ENCODE assay signal across 23 cellular contexts in genomic region chr18:23939896-23940295, GRCh38.
"Had no signal": no experiment of that assay in that cellular context is flagged by ENCODE, and none has a peak within 500 bp of the region (broad histone marks: within the 10 kb centered on the region; RNA-seq: fewer than 3 reads in every experiment).

No MANE protein-coding gene starts in this region.

- H3K27me3 Mint-ChIP-seq: activated naive CD8-positive, alpha-beta T cell; activated naive CD8-positive, alpha-beta T cell treated with anti-CD3 and anti-CD28 coated beads, Interleukin-2, amount 50 U/mL, for 24 hours had no signal

- ATAC-seq: activated CD8-positive, alpha-beta memory T cell treated with anti-CD3 and anti-CD28 coated beads, Interleukin-2, amount 10 ng/mL, durations not matched to agents 7 days and 5 days; activated naive CD8-positive, alpha-beta T cell treated with anti-CD3 and anti-CD28 coated beads, Interleukin-2, amount 50 U/mL, for 24 hours; Panc1 had no signal

- H3K27ac Mint-ChIP-seq: activated CD8-positive, alpha-beta memory T cell treated with anti-CD3 and anti-CD28 coated beads, Interleukin-2, amount 10 ng/mL, durations not matched to agents 7 days and 5 days; activated naive CD8-positive, alpha-beta T cell; activated naive CD8-positive, alpha-beta T cell treated with anti-CD3 and anti-CD28 coated beads, Interleukin-2, amount 50 U/mL, for 24 hours had no signal

- H3K27ac ChIP-seq: KMS-11 had no signal

- H3K9me3 Mint-ChIP-seq: activated CD4-positive, alpha-beta T cell treated with anti-CD3 and anti-CD28 coated beads, Interleukin-2, amount 10 ng/mL, durations not matched to agents 7 days and 5 days; activated naive CD4-positive, alpha-beta T cell treated with anti-CD3 and anti-CD28 coated beads, Interleukin-2, amount 10 ng/mL, durations not matched to agents 7 days and 5 days; activated naive CD8-positive, alpha-beta T cell treated with anti-CD3 and anti-CD28 coated beads, Interleukin-2, amount 50 U/mL, for 24 hours; brain had no signal

- H3K4me3 Mint-ChIP-seq: activated CD4-positive, alpha-beta T cell treated with anti-CD3 and anti-CD28 coated beads, Interleukin-2, amount 10 ng/mL, durations not matched to agents 7 days and 5 days; activated CD8-positive, alpha-beta memory T cell treated with anti-CD3 and anti-CD28 coated beads, Interleukin-2, amount 10 ng/mL, durations not matched to agents 7 days and 5 days; activated naive CD4-positive, alpha-beta T cell treated with anti-CD3 and anti-CD28 coated beads, Interleukin-2, amount 10 ng/mL, durations not matched to agents 7 days and 5 days; activated naive CD8-positive, alpha-beta T cell; activated naive CD8-positive, alpha-beta T cell treated with anti-CD3 and anti-CD28 coated beads, Interleukin-2, amount 50 U/mL, for 24 hours; brain had no signal

- H3K36me3 Mint-ChIP-seq: activated CD8-positive, alpha-beta memory T cell treated with anti-CD3 and anti-CD28 coated beads, Interleukin-2, amount 10 ng/mL, durations not matched to agents 7 days and 5 days; activated naive CD8-positive, alpha-beta T cell; brain had no signal

- DNase-seq: activated CD4-positive, alpha-beta T cell treated with anti-CD3 and anti-CD28 coated beads, Interleukin-2, amount 10 ng/mL, durations not matched to agents 7 days and 5 days; activated CD4-positive, alpha-beta T cell treated with anti-CD3 and anti-CD28 coated beads, Interleukin-2, amount 50 U/mL, for 48 hours; activated CD8-positive, alpha-beta memory T cell treated with anti-CD3 and anti-CD28 coated beads for 24 hours; activated CD8-positive, alpha-beta memory T cell treated with anti-CD3 and anti-CD28 coated beads, Interleukin-2, amount 10 ng/mL, durations not matched to agents 7 days and 5 days; activated CD8-positive, alpha-beta memory T cell treated with anti-CD3 and anti-CD28 coated beads, Interleukin-2, amount 50 U/mL, for 48 hours; activated effector memory CD4-positive, alpha-beta T cell treated with Interleukin-2 at 50 U/mL for 16 hours; activated naive CD4-positive, alpha-beta T cell treated with anti-CD3 and anti-CD28 coated beads, Interleukin-2, amount 10 ng/mL, durations not matched to agents 7 days and 5 days; activated naive CD8-positive, alpha-beta T cell treated with anti-CD3 and anti-CD28 coated beads, Interleukin-2, amount 50 U/mL, for 24 hours; activated T-cell treated with anti-CD3 and anti-CD28 coated beads, Interleukin-2, amount 50 U/mL, for 48 hours; anterior cingulate cortex; central memory CD4-positive, alpha-beta T cell; NCI-H1105; NCI-H1417 treated with DMSO at 0.1 percent for 48 hours; NCI-H1930; NCI-H2081 treated with DMSO at 0.1 percent for 48 hours; NCI-H226; NCI-H446 treated with DMSO at 0.1 percent for 48 hours; SHP77 treated with DMSO at 0.1 percent for 48 hours; T1000 had no signal

- H3K4me2 ChIP-seq: KMS-11 had no signal
